In genomic region chr2:238060096-238060541, GRCh38 we compare ENCODE assay signal across 8 cellular contexts. TPM values are rescaled to one million over a fixed set of nuclear protein-coding genes. Genes with fewer than 3 reads are reported as not detected.
DNase-seq lines count a peak whose midpoint lies in the region; ATAC-seq and TF ChIP-seq lines count a peak whose summit lies in the region.

No MANE protein-coding gene starts in this region.

- no peak for TF ChIP-seq POLR2A in tibial nerve (IDR thresholded peaks at IDR 0.05)

- H3K9ac ChIP-seq in HUES64 (ENCODE audit: low read depth, low read length): peak overlapping the region; percentile 88

- intact Hi-C loops in left lung (cut with DNase I): no loop called here

- POLR2A ChIA-PET in CD8-positive, alpha-beta memory T cell (lab: Charles Lee): no interaction called here

- ATAC-seq in left lung (no peak), GM19397 (IDR thresholded peaks at IDR 0.05; ENCODE audit: unreplicated experiment) (no peak), GM18873 (IDR thresholded peaks at IDR 0.05; ENCODE audit: low FRiP score, unreplicated experiment) (no peak)

- H3K9me3 ChIP-seq in CD8-positive, alpha-beta memory T cell (ENCODE audit: low read length): no peaks in the 10 kb centered on the region
- H3K9me3 ChIP-seq in HUES64 (ENCODE audit: insufficient read depth, low read depth, low read length) (no peaks in the 10 kb centered on the region), left lung (no peaks in the 10 kb centered on the region), tibial nerve (no peaks in the 10 kb centered on the region)

- 3% methylated on average over 18 of the region's 18 CpGs for WGBS in HUES64
- 1 to 2% methylated on average over 14 to 18 of the region's 18 CpGs for WGBS in tibial nerve, 2 donors

- H3K4me1 ChIP-seq in CD8-positive, alpha-beta memory T cell (ENCODE audit: insufficient read depth, low read length): peaks cover 21% of the 10 kb centered on the region
- H3K4me1 ChIP-seq in HUES64 (ENCODE audit: insufficient read depth, low read length): peaks cover 17% of the 10 kb centered on the region
- H3K4me1 ChIP-seq in left lung: peaks cover 0 to 21% of the 10 kb centered on the region in 2 donors
- peaks cover 0 to 17% (median 10%) of the 10 kb centered on the region in 4 donors for H3K4me1 ChIP-seq in tibial nerve

- H3K27me3 ChIP-seq in CD8-positive, alpha-beta memory T cell (ENCODE audit: insufficient read depth, low read length, poor library complexity, severe bottlenecking): no peaks in the 10 kb centered on the region
- no peaks in the 10 kb centered on the region for H3K27me3 ChIP-seq in HUES64 (ENCODE audit: insufficient read depth, low read length)
- peaks cover 0 to 14% of the 10 kb centered on the region in 2 donors for H3K27me3 ChIP-seq in left lung
- H3K27me3 ChIP-seq in tibial nerve: no peaks in the 10 kb centered on the region

- H3K4me3 ChIP-seq in CD8-positive, alpha-beta memory T cell (ENCODE audit: low read length): peak overlapping the region; percentile 92
- H3K4me3 ChIP-seq in HUES64 (ENCODE audit: low read length) (peak overlapping the region; percentile 78), left lung (peak overlapping the region; percentile 85 to 96), tibial nerve (peak overlapping the region; percentile 52 to 93 (median 84))

- no peak for TF ChIP-seq CTCF in left lung (IDR thresholded peaks at IDR 0.05)
- no peak for TF ChIP-seq CTCF in tibial nerve (IDR thresholded peaks at IDR 0.05)

- peak overlapping the region; percentile 55 to 97 (median 92) for H3K27ac Mint-ChIP-seq in CD8-positive, alpha-beta memory T cell

- peak in 1 of 5 donors; percentile 6 for DNase-seq in CD8-positive, alpha-beta memory T cell
- DNase-seq in amniotic epithelial cell (ENCODE audit: low read depth): peak; percentile 20
- no peak for DNase-seq in left lung
- no peak for DNase-seq in tibial nerve (ENCODE audit: low spot score in 2 of 2)
- DNase-seq in activated gamma-delta T cell (lab: John Stamatoyannopoulos, UW): no peak

- H3K4me3 Mint-ChIP-seq in CD8-positive, alpha-beta memory T cell: peak overlapping the region; percentile 80 to 97 (median 92)

- H3K27ac ChIP-seq in CD8-positive, alpha-beta memory T cell (ENCODE audit: low read depth, low read length): peak overlapping the region; percentile 86
- H3K27ac ChIP-seq in HUES64 (ENCODE audit: low read depth, low read length) (peak overlapping the region; percentile 78), left lung (peak overlapping the region; percentile 80 to 94), tibial nerve (peak overlapping the region; percentile 32 to 91 (median 90))

- peaks cover 14 to 17% of the 10 kb centered on the region in 2 donors for H3K27me3 Mint-ChIP-seq in CD8-positive, alpha-beta memory T cell

- peaks cover 0 to 2% (median 0%) of the 10 kb centered on the region in 5 donors for H3K9me3 Mint-ChIP-seq in CD8-positive, alpha-beta memory T cell

- TF ChIP-seq EP300 in tibial nerve (IDR thresholded peaks at IDR 0.05): no peak

- CTCF ChIA-PET in CD8-positive, alpha-beta memory T cell (lab: Charles Lee): no interaction called here

- H3K4me1 Mint-ChIP-seq in CD8-positive, alpha-beta memory T cell: peaks cover 28 to 61% (median 44%) of the 10 kb centered on the region in 3 donors

- H3K36me3 ChIP-seq in CD8-positive, alpha-beta memory T cell (ENCODE audit: insufficient read depth, low read length): peaks cover 2% of the 10 kb centered on the region
- H3K36me3 ChIP-seq in HUES64 (ENCODE audit: insufficient read depth, low read length): peaks cover 15% of the 10 kb centered on the region
- no peaks in the 10 kb centered on the region for H3K36me3 ChIP-seq in left lung
- peaks cover 0 to 12% (median 0%) of the 10 kb centered on the region in 3 donors for H3K36me3 ChIP-seq in tibial nerve

- peaks cover 0 to 18% (median 2%) of the 10 kb centered on the region in 3 donors for H3K36me3 Mint-ChIP-seq in CD8-positive, alpha-beta memory T cell

RNA-seq across cellular contexts. Expression of gene SCLY, which starts 0.7 kb away (rescaled TPM):
- 10 to 100 TPM; 64.8 to 70.5 TPM for total RNA-seq in CD8-positive, alpha-beta memory T cell
- 16.1 TPM for polyA plus RNA-seq in CD8-positive, alpha-beta memory T cell
- 40.6 TPM for polyA plus RNA-seq in HUES64 (2013, experiment 1 of 2)
- polyA plus RNA-seq in HUES64 (2013, experiment 2 of 2): 42.4 TPM
- 10 to 100 TPM; 10.9 to 20.9 TPM for total RNA-seq in left lung
- 10 to 100 TPM; 13.6 to 23.3 (median 17.6) TPM for total RNA-seq in tibial nerve

RNA-seq across cellular contexts. Expression of gene ESPNL, which starts 40.0 kb away (rescaled TPM):
- not detected for total RNA-seq in CD8-positive, alpha-beta memory T cell
- not detected for polyA plus RNA-seq in CD8-positive, alpha-beta memory T cell
- polyA plus RNA-seq in HUES64 (2013, experiment 1 of 2): 0.55 TPM
- polyA plus RNA-seq in HUES64 (2013, experiment 2 of 2): 0.38 TPM
- total RNA-seq in left lung (under 1 TPM; 0.55 to 0.67 TPM), tibial nerve (1 to 10 TPM in 1 of 4 donors, under 1 TPM in 1, not detected in 2; 0.44 to 2.1 TPM)
